In genomic region chr20:4156411-4156810, GRCh38 we compare ENCODE assay signal across 18 cellular contexts.
"Had no signal": no experiment of that assay in that cellular context is flagged by ENCODE, and none has a peak within 500 bp of the region (broad histone marks: within the 10 kb centered on the region; RNA-seq: fewer than 3 reads in every experiment).

No MANE protein-coding gene starts in this region.

- H3K27me3 ChIP-seq: brain microvascular endothelial cell, foreskin keratinocyte, heart right ventricle, right lobe of liver, upper lobe of left lung had no signal

- H3K4me1 ChIP-seq: right lobe of liver had no signal

- H3K4me3 ChIP-seq: heart right ventricle, prostate gland, right lobe of liver, upper lobe of left lung had no signal

- ATAC-seq: activated CD4-positive, alpha-beta T cell treated with anti-CD3 and anti-CD28 coated beads for 36 hours; activated CD8-positive, alpha-beta T cell treated with anti-CD3 and anti-CD28 coated beads for 36 hours; activated T-cell treated with anti-CD3 and anti-CD28 coated beads, Interleukin-2, amount 50 U/mL, for 72 hours; foreskin keratinocyte; heart right ventricle; natural killer cell; right lobe of liver; stimulated activated memory B cell treated with anti-CD40 and anti-IgM and Interleukin-4, amounts not matched to agents 10 μg/mL and 1 μg/mL and 100 μg/mL, for 72 hours had no signal

- H3K36me3 ChIP-seq: brain microvascular endothelial cell, heart right ventricle, prostate gland, right lobe of liver, upper lobe of left lung, WERI-Rb-1 had no signal

- H3K9me3 ChIP-seq: heart right ventricle, prostate gland, right lobe of liver, upper lobe of left lung had no signal

- H3K27ac ChIP-seq: brain microvascular endothelial cell, foreskin keratinocyte, heart right ventricle, prostate gland, right lobe of liver, upper lobe of left lung, WERI-Rb-1 had no signal

- DNase-seq: activated CD4-positive, alpha-beta T cell treated with anti-CD3 and anti-CD28 coated beads for 36 hours; activated CD8-positive, alpha-beta memory T cell treated with anti-CD3 and anti-CD28 coated beads, Interleukin-2, amount 50 U/mL, for 4 hours; activated CD8-positive, alpha-beta T cell treated with anti-CD3 and anti-CD28 coated beads for 36 hours; activated gamma-delta T cell treated with Interleukin-2 at 50 U/mL for 16 hours; activated naive CD8-positive, alpha-beta T cell treated with anti-CD3 and anti-CD28 coated beads for 36 hours; activated T-cell treated with anti-CD3 and anti-CD28 coated beads, Interleukin-2, amount 50 U/mL, for 72 hours; brain microvascular endothelial cell; cerebellar nuclear complex; foreskin keratinocyte; heart right ventricle; islet precursor cell; natural killer cell; right lobe of liver; stimulated activated CD4-positive, alpha-beta T cell treated with anti-CD3 and anti-CD28 coated beads, Interleukin-1b, Interleukin-23, amount 100 ng/mL, for 48 hours; upper lobe of left lung; WERI-Rb-1 had no signal
